Comparison of ENCODE assay signal across 36 cellular contexts in genomic region chr3:98583766-98584165, GRCh38. TPM values are rescaled to one million over a fixed set of nuclear protein-coding genes. Genes with fewer than 3 reads are reported as not detected.
DNase-seq lines count a peak whose midpoint lies in the region; ATAC-seq and TF ChIP-seq lines count a peak whose summit lies in the region.
"Had no signal": no experiment of that assay in that cellular context is flagged by ENCODE, and none has a peak within 500 bp of the region (broad histone marks: within the 10 kb centered on the region; RNA-seq: fewer than 3 reads in every experiment).

No MANE protein-coding gene starts in this region.

- POLR2A ChIA-PET in CD8-positive, alpha-beta memory T cell (lab: Charles Lee): interaction anchor here (1.5 kb wide), 1 partner anchor 75 kb away, joined by 3 read pairs; no protein-coding TSS in a partner anchor

- peaks cover 12% of the 10 kb centered on the region for H3K36me3 ChIP-seq in CD8-positive, alpha-beta memory T cell (ENCODE audit: insufficient read depth, low read length)
- peaks cover 15% of the 10 kb centered on the region; the same call in 1 of the 2 replicates for H3K36me3 ChIP-seq in Loucy (ENCODE audit: insufficient read depth, low read length)
- H3K36me3 ChIP-seq: ovary had no signal

- H3K79me2 ChIP-seq in Loucy (ENCODE audit: insufficient read depth, low read length): no peaks in the 10 kb centered on the region

- no peak overlapping the region for H3K4me3 Mint-ChIP-seq in CD8-positive, alpha-beta memory T cell
- H3K4me3 Mint-ChIP-seq: HFFc6; T-helper 2 cell treated with Interferon-gamma antibody and Interleukin-4, amounts not matched to agents 5 μg/mL and 100 μg/mL, for 36 hours; type B pancreatic cell; WTC11 had no signal

- H3K27me3 Mint-ChIP-seq in CD8-positive, alpha-beta memory T cell: no peaks in the 10 kb centered on the region
- H3K27me3 Mint-ChIP-seq: type B pancreatic cell had no signal

- no peaks in the 10 kb centered on the region for H3F3A ChIP-seq in Loucy (ENCODE audit: low read depth)

- TF ChIP-seq CTCF in Loucy (conservative IDR thresholded peaks at IDR 0.05; ENCODE audit: low read length) (no peak), GM20000 (IDR thresholded peaks at IDR 0.05; ENCODE audit: extremely low read depth, missing control alignments) (no peak)

- H4K20me1 ChIP-seq in Loucy (ENCODE audit: insufficient read depth, low read length, poor library complexity, severe bottlenecking): no peaks in the 10 kb centered on the region

- H2AFZ ChIP-seq in Loucy (ENCODE audit: low read length): no peak overlapping the region
- H2AFZ ChIP-seq: GM23248 had no signal

- peaks cover 27 to 60% (median 52%) of the 10 kb centered on the region in 3 donors for H3K4me1 Mint-ChIP-seq in CD8-positive, alpha-beta memory T cell

- H3K4me1 ChIP-seq in CD8-positive, alpha-beta memory T cell (ENCODE audit: insufficient read depth, low read length): no peaks in the 10 kb centered on the region
- peaks cover 20% of the 10 kb centered on the region for H3K4me1 ChIP-seq in Loucy (ENCODE audit: insufficient read depth, low read length, poor library complexity, severe bottlenecking)
- H3K4me1 ChIP-seq: BE2C, body of pancreas had no signal

- H3K4me2 ChIP-seq in Loucy (ENCODE audit: low read depth, low read length, poor library complexity, severe bottlenecking): peak overlapping the region; percentile 24

- peak overlapping the region in 6 of 8 donors; percentile 7 to 87 (median 36) for H3K27ac Mint-ChIP-seq in CD8-positive, alpha-beta memory T cell
- H3K27ac Mint-ChIP-seq: HFFc6; T-helper 2 cell treated with Interferon-gamma antibody and Interleukin-4, amounts not matched to agents 5 μg/mL and 100 μg/mL, for 36 hours; type B pancreatic cell; WTC11 had no signal

- no peaks in the 10 kb centered on the region for H3K9me2 ChIP-seq in Loucy (replicated peaks; ENCODE audit: low read depth, low read length)

- peaks cover 0 to 80% (median 25%) of the 10 kb centered on the region in 3 donors for H3K36me3 Mint-ChIP-seq in CD8-positive, alpha-beta memory T cell

- no peak for DNase-seq in CD8-positive, alpha-beta memory T cell
- DNase-seq in inferior parietal cortex (ENCODE audit: extremely low spot score) (peak; percentile 19), GM20000 (ENCODE audit: low spot score) (no peak), SIG-M5 (lab: John Stamatoyannopoulos, UW) (no peak), NCI-H146 treated with DMSO at 0.1 percent for 48 hours (lab: John Stamatoyannopoulos, UW; ENCODE audit: unreplicated experiment) (no peak)
- DNase-seq: ACHN; activated CD4-positive, alpha-beta T cell treated with anti-CD3 and anti-CD28 coated beads, Interleukin-2, amount 50 U/mL, for 1 hour; activated CD8-positive, alpha-beta memory T cell treated with anti-CD3 and anti-CD28 coated beads, Interleukin-2, amount 50 U/mL, for 4 hours; activated effector memory CD4-positive, alpha-beta T cell treated with anti-CD3 and anti-CD28 coated beads, Interleukin-2, amount 50 U/mL, for 16 hours; BE2C; body of pancreas; Caco-2; GDM1; GM23248; head of caudate nucleus; HFFc6; Karpas-422; kidney glomerular epithelial cell; NCI-H1436; NCI-H446; NCI-H82; ovary; retina; small intestine; stimulated activated CD4-positive, alpha-beta T cell treated with anti-CD3 and anti-CD28 coated beads, Interleukin-1b, Interleukin-23, amount 100 ng/mL, for 48 hours had no signal

- H3K27ac ChIP-seq in CD8-positive, alpha-beta memory T cell (ENCODE audit: low read depth, low read length): no peak overlapping the region
- peak overlapping the region; percentile 86 for H3K27ac ChIP-seq in angular gyrus (ENCODE audit: low read depth, low read length)
- H3K27ac ChIP-seq: body of pancreas, GM23248, ovary had no signal

- CTCF ChIA-PET in CD8-positive, alpha-beta memory T cell (lab: Charles Lee): interaction anchor here (1.0 kb wide), 1 partner anchor 13 kb away, joined by 3 read pairs; no protein-coding TSS in a partner anchor

- no peaks in the 10 kb centered on the region for H3K27me3 ChIP-seq in CD8-positive, alpha-beta memory T cell (ENCODE audit: insufficient read depth, low read length, poor library complexity, severe bottlenecking)
- no peaks in the 10 kb centered on the region for H3K27me3 ChIP-seq in Loucy (ENCODE audit: insufficient read depth, low read length, poor library complexity, severe bottlenecking)
- H3K27me3 ChIP-seq: BE2C, body of pancreas, ovary had no signal

- no peaks in the 10 kb centered on the region for H3K9me3 Mint-ChIP-seq in CD8-positive, alpha-beta memory T cell
- H3K9me3 Mint-ChIP-seq: HFFc6; T-helper 2 cell treated with Interferon-gamma antibody and Interleukin-4, amounts not matched to agents 5 μg/mL and 100 μg/mL, for 36 hours; type B pancreatic cell; WTC11 had no signal

- H3K9me3 ChIP-seq in CD8-positive, alpha-beta memory T cell (ENCODE audit: low read length): no peaks in the 10 kb centered on the region
- H3K9me3 ChIP-seq in Loucy (ENCODE audit: insufficient read depth, low read depth, low read length): no peaks in the 10 kb centered on the region
- H3K9me3 ChIP-seq: BE2C, body of pancreas, Caco-2, ovary had no signal

- no peak for ATAC-seq in GM18517 (IDR thresholded peaks at IDR 0.05; ENCODE audit: unreplicated experiment)
- ATAC-seq: body of pancreas, Right ventricle myocardium inferior, WTC11 had no signal

- H3K9ac ChIP-seq in Loucy (ENCODE audit: low read depth, low read length, poor library complexity, severe bottlenecking): no peak overlapping the region
- H3K9ac ChIP-seq: GM23248 had no signal

- no peak overlapping the region for H3K4me3 ChIP-seq in CD8-positive, alpha-beta memory T cell (ENCODE audit: low read length)
- H3K4me3 ChIP-seq in Loucy (ENCODE audit: low read length, poor library complexity, severe bottlenecking): no peak overlapping the region
- H3K4me3 ChIP-seq: body of pancreas, GM23248, ovary had no signal

RNA-seq across cellular contexts. Expression of gene CPOX, which starts 9.6 kb away (rescaled TPM):
- total RNA-seq in CD8-positive, alpha-beta memory T cell: 10 to 100 TPM; 76.3 to 79.9 TPM
- 6.4 TPM for polyA plus RNA-seq in CD8-positive, alpha-beta memory T cell

RNA-seq across cellular contexts. Expression of gene GPR15, which starts 52.0 kb away (rescaled TPM):
- 10 to 100 TPM; 15.6 to 17.0 TPM for total RNA-seq in CD8-positive, alpha-beta memory T cell
- 7.7 TPM for polyA plus RNA-seq in CD8-positive, alpha-beta memory T cell
- total RNA-seq: body of pancreas, Caco-2, cerebellum, epithelial cell of proximal tubule, GM23248, HFFc6, lung microvascular endothelial cell, Right ventricle myocardium inferior, WTC11 had no signal
- polyA plus RNA-seq: GM23248, neural cell, ovary had no signal
